In the genomic region with DNA sequence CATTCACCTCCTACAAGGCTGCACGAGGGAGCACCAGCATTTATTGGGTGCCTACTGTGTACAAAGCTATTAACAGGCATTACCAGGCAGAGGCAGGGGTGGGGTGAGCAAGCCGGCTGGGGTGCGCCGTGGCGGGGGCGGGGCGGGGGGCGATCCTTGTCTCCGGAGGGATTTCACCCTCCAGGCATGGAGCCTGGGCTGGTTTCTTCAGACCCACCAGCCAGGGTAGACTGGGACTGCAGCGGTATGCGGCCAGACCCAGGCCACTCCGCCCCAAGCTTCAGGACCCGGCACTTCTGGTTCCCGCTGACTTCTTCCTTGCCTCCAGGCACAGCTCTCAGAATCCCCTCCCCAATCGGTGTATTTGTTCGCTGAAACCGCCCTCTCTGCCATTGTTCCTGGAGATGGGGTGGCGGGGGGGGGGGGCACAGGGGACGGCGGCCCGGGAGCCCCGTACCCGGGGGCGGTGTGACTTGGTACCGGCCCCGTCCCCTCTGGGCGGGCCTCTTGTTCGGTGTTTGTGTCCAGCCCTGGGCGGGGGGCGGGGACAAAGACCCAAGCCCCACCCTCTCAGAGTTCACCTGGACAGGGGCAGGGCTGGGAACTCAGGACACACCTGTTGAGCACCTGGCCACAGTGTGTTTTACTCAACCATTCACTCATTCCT, we compare ENCODE assay signal across 9 cellular contexts.
DNase-seq lines count a peak whose midpoint lies in the region; ATAC-seq and TF ChIP-seq lines count a peak whose summit lies in the region.
"Had no signal": no experiment of that assay in that cellular context is flagged by ENCODE, and none has a peak within 500 bp of the region (broad histone marks: within the 10 kb centered on the region; RNA-seq: fewer than 3 reads in every experiment).

No MANE protein-coding gene starts in this region.

- peaks cover 0 to 13% of the 10 kb centered on the region in 2 donors for H3K27me3 Mint-ChIP-seq in effector memory CD8-positive, alpha-beta T cell
- peaks cover 75% of the 10 kb centered on the region for H3K27me3 Mint-ChIP-seq in nephron (ENCODE audit: low read depth)

- TF ChIP-seq CTCF in nephron (IDR thresholded peaks at IDR 0.05; ENCODE audit: unreplicated experiment in 3 of 3) = no peak

- ATAC-seq in effector memory CD8-positive, alpha-beta T cell (replicated peaks) = no peak
- no peak for ATAC-seq in GM19023 (IDR thresholded peaks at IDR 0.05; ENCODE audit: unreplicated experiment)
- no peak for ATAC-seq in HG02763 (IDR thresholded peaks at IDR 0.05; ENCODE audit: unreplicated experiment)
- no peak for ATAC-seq in GM21717 (IDR thresholded peaks at IDR 0.05; ENCODE audit: unreplicated experiment)

- no peak overlapping the region for H3K27ac Mint-ChIP-seq in effector memory CD8-positive, alpha-beta T cell
- H3K27ac Mint-ChIP-seq in nephron = no peak overlapping the region

- no peaks in the 10 kb centered on the region for H3K9me3 Mint-ChIP-seq in effector memory CD8-positive, alpha-beta T cell
- no peaks in the 10 kb centered on the region for H3K9me3 Mint-ChIP-seq in nephron

- H3K4me1 Mint-ChIP-seq in effector memory CD8-positive, alpha-beta T cell (ENCODE audit: low read depth in 2 of 2) = peaks cover 7 to 9% of the 10 kb centered on the region in 2 donors
- H3K4me1 Mint-ChIP-seq in nephron = no peaks in the 10 kb centered on the region

- DNase-seq in D341Med (ENCODE audit: low spot score) (peak; percentile 45), NCI-H2029 (lab: John Stamatoyannopoulos, UW) (peak; percentile 42), NCI-H1092 (lab: John Stamatoyannopoulos, UW) (no peak)
- no peak for DNase-seq in effector memory CD8-positive, alpha-beta T cell
- DNase-seq: MV-4-11 had no signal

- peaks cover 3% of the 10 kb centered on the region for H3K36me3 Mint-ChIP-seq in effector memory CD8-positive, alpha-beta T cell (ENCODE audit: insufficient read depth)
- H3K36me3 Mint-ChIP-seq in nephron (ENCODE audit: low read depth) = no peaks in the 10 kb centered on the region

- peak overlapping the region; percentile 73 to 75 for H3K4me3 Mint-ChIP-seq in effector memory CD8-positive, alpha-beta T cell
- peak overlapping the region in 2 of 3 experiments; percentile 36 to 70 for H3K4me3 Mint-ChIP-seq in nephron

Comparison
In these comparisons a context has a peak if more than half of its experiments do, and no peak if none do; other contexts are left out.
1. DNase-seq: peak in D341Med (single experiment) and NCI-H2029 (single experiment); none in effector memory CD8-positive, alpha-beta T cell (0 of 3) and NCI-H1092 (single experiment).